ENCODE assay signal across 8 cellular contexts in the genomic region with DNA sequence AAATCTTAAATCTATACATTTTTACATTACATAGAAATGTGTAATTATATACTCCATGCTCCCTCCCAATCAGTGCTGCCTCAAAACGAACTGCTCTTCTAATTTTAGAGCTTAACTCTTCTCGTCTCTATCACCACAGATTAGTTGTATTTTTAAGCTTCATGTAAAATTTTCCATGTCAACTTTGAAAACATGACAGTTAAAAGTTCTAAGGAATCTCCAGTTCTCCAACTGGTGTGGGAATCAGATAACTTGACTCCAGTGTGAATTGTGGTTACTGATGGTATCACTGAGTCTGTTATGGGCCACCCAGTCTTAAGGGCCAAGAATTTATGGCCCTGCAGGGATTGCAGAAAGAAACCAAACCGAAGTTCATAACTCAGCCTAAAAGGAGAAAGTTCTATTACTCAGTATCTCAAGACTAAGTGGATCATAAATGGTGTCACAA. TPM values are rescaled to one million over a fixed set of nuclear protein-coding genes. Genes with fewer than 3 reads are reported as not detected.
A peak's percentile ranks its signal among the peaks of the same experiment; 100 is the strongest.
DNase-seq lines count a peak whose midpoint lies in the region; ATAC-seq and TF ChIP-seq lines count a peak whose summit lies in the region.

No MANE protein-coding gene starts in this region.

- peak overlapping the region in 1 of 2 donors; percentile 92 for H3K4me3 ChIP-seq in CD4-positive, alpha-beta memory T cell (ENCODE audit: low read length in 2 of 2)
- peak overlapping the region; percentile 63 for H3K4me3 ChIP-seq in neural cell (ENCODE audit: low read length)

- no peaks in the 10 kb centered on the region for H3K9me3 Mint-ChIP-seq in CD4-positive, alpha-beta memory T cell
- no peaks in the 10 kb centered on the region for H3K9me3 Mint-ChIP-seq in chondrocyte (ENCODE audit: low read depth)

- no peak for TF ChIP-seq EP300 in neural cell (conservative IDR thresholded peaks at IDR 0.05; ENCODE audit: poor library complexity, severe bottlenecking)

- H2AFZ ChIP-seq in neural cell (ENCODE audit: low read depth, low read length): no peak overlapping the region

- H3K9me3 ChIP-seq in CD4-positive, alpha-beta memory T cell (ENCODE audit: control insufficient read depth in 1 of 2, low read length in 2 of 2): no peaks in the 10 kb centered on the region
- H3K9me3 ChIP-seq in neural cell (ENCODE audit: low read length): no peaks in the 10 kb centered on the region

- peaks cover 24 to 63% (median 37%) of the 10 kb centered on the region in 4 donors for H3K4me1 Mint-ChIP-seq in CD4-positive, alpha-beta memory T cell
- peaks cover 72% of the 10 kb centered on the region for H3K4me1 Mint-ChIP-seq in chondrocyte (ENCODE audit: low read depth)

- peak overlapping the region; percentile 97 to 100 (median 100) for H3K4me3 Mint-ChIP-seq in CD4-positive, alpha-beta memory T cell
- H3K4me3 Mint-ChIP-seq in chondrocyte (ENCODE audit: unreplicated experiment): peak overlapping the region; percentile 97

- no peak overlapping the region for H3K9ac ChIP-seq in neural cell (ENCODE audit: low read length)

- no peak for TF ChIP-seq CTCF in chondrocyte (IDR thresholded peaks at IDR 0.05)
- TF ChIP-seq CTCF in neural cell (IDR thresholded peaks at IDR 0.05; ENCODE audit: poor library complexity, severe bottlenecking): no peak

- H3K36me3 Mint-ChIP-seq in CD4-positive, alpha-beta memory T cell: peaks cover 0 to 17% of the 10 kb centered on the region in 2 donors
- no peaks in the 10 kb centered on the region for H3K36me3 Mint-ChIP-seq in chondrocyte (ENCODE audit: low read depth)

- ATAC-seq in GM21423 (IDR thresholded peaks at IDR 0.05; ENCODE audit: unreplicated experiment) (no peak), GM19351 (IDR thresholded peaks at IDR 0.05; ENCODE audit: unreplicated experiment) (no peak), GM19452 (IDR thresholded peaks at IDR 0.05; ENCODE audit: unreplicated experiment) (no peak), HG03025 (IDR thresholded peaks at IDR 0.05; ENCODE audit: low FRiP score, unreplicated experiment) (no peak)

- no peak for DNase-seq in CD4-positive, alpha-beta memory T cell
- peak; percentile 32 for DNase-seq in NAMALWA (ENCODE audit: low spot score)
- no peak for DNase-seq in chondrocyte (ENCODE audit: low spot score)

- no peaks in the 10 kb centered on the region for H3K27me3 Mint-ChIP-seq in CD4-positive, alpha-beta memory T cell
- no peaks in the 10 kb centered on the region for H3K27me3 Mint-ChIP-seq in chondrocyte (ENCODE audit: low read depth)

- intact Hi-C loops in CD4-positive, alpha-beta memory T cell (cut with micrococcal nuclease): loop anchor here (5.0 kb wide), 4 partner anchors 75 to 605 kb away; no protein-coding TSS in a partner anchor

- H3K27me3 ChIP-seq in CD4-positive, alpha-beta memory T cell (ENCODE audit: insufficient read depth, low read length): no peaks in the 10 kb centered on the region
- H3K27me3 ChIP-seq in neural cell (ENCODE audit: insufficient read depth, low read depth, low read length): no peaks in the 10 kb centered on the region

- CTCF ChIA-PET in CD4-positive, alpha-beta memory T cell (lab: Charles Lee; ENCODE audit: partially characterized antibody): interaction anchor here (0.8 to 8.9 kb wide), 25 partner anchors 8 to 449 kb away, joined by 3 to 160 read pairs (median 9); partner anchors contain the start of genes KMT2E and SRPK2

- no peaks in the 10 kb centered on the region for H4K20me1 ChIP-seq in neural cell (ENCODE audit: insufficient read depth)

- H3K27ac Mint-ChIP-seq in CD4-positive, alpha-beta memory T cell: peak overlapping the region in 6 of 7 donors; percentile 99 to 100 (median 100)
- peak overlapping the region; percentile 100 for H3K27ac Mint-ChIP-seq in chondrocyte (ENCODE audit: unreplicated experiment)

- POLR2A ChIA-PET in CD4-positive, alpha-beta memory T cell (lab: Charles Lee; ENCODE audit: partially characterized antibody): interaction anchor here (0.6 to 16.1 kb wide), 11 partner anchors 30 to 1040 kb away, joined by 3 to 760 read pairs (median 4); partner anchors contain the start of genes KMT2E and RINT1

- peaks cover 37% of the 10 kb centered on the region for H3K4me1 ChIP-seq in CD4-positive, alpha-beta memory T cell (ENCODE audit: insufficient read depth, low read length)

- H3K9me2 ChIP-seq in neural cell (ENCODE audit: insufficient read depth, low read length): no peaks in the 10 kb centered on the region

- H3K27ac ChIP-seq in CD4-positive, alpha-beta memory T cell (ENCODE audit: low read depth, low read length): peak overlapping the region; percentile 98
- H3K27ac ChIP-seq in neural cell (ENCODE audit: low read length): peak overlapping the region; percentile 80

- no peaks in the 10 kb centered on the region for H3K36me3 ChIP-seq in CD4-positive, alpha-beta memory T cell (ENCODE audit: insufficient read depth, low read length)
- H3K36me3 ChIP-seq in neural cell (ENCODE audit: insufficient read depth, low read length): no peaks in the 10 kb centered on the region

- TF ChIP-seq RAD21 in neural cell (conservative IDR thresholded peaks at IDR 0.05): no peak

- peaks cover 47% of the 10 kb centered on the region for H3K79me2 ChIP-seq in neural cell (replicated peaks; ENCODE audit: insufficient read depth, low read length)

- H3F3A ChIP-seq in neural cell (ENCODE audit: insufficient read depth, low read length, poor library complexity, severe bottlenecking): peaks cover 4% of the 10 kb centered on the region

- peak overlapping the region; percentile 75 for H3K4me2 ChIP-seq in neural cell (ENCODE audit: low read length)

TF ChIP-seq in neural cell, 6 proteins besides CTCF, POLR2A, EP300 and RAD21:
- TF ChIP-seq SMC3 (conservative IDR thresholded peaks at IDR 0.05; ENCODE audit: poor library complexity) (no peak), TAF1 (IDR thresholded peaks at IDR 0.05; ENCODE audit: low read depth) (no peak), MXI1 (conservative IDR thresholded peaks at IDR 0.05; ENCODE audit: poor library complexity, severe bottlenecking) (no peak), POLR2AphosphoS5 (IDR thresholded peaks at IDR 0.05) (no peak), EZH2 (IDR thresholded peaks at IDR 0.05; ENCODE audit: borderline replicate concordance, insufficient read depth, low read length, poor library complexity, severe bottlenecking) (no peak)
- TF ChIP-seq, protein P1, sequence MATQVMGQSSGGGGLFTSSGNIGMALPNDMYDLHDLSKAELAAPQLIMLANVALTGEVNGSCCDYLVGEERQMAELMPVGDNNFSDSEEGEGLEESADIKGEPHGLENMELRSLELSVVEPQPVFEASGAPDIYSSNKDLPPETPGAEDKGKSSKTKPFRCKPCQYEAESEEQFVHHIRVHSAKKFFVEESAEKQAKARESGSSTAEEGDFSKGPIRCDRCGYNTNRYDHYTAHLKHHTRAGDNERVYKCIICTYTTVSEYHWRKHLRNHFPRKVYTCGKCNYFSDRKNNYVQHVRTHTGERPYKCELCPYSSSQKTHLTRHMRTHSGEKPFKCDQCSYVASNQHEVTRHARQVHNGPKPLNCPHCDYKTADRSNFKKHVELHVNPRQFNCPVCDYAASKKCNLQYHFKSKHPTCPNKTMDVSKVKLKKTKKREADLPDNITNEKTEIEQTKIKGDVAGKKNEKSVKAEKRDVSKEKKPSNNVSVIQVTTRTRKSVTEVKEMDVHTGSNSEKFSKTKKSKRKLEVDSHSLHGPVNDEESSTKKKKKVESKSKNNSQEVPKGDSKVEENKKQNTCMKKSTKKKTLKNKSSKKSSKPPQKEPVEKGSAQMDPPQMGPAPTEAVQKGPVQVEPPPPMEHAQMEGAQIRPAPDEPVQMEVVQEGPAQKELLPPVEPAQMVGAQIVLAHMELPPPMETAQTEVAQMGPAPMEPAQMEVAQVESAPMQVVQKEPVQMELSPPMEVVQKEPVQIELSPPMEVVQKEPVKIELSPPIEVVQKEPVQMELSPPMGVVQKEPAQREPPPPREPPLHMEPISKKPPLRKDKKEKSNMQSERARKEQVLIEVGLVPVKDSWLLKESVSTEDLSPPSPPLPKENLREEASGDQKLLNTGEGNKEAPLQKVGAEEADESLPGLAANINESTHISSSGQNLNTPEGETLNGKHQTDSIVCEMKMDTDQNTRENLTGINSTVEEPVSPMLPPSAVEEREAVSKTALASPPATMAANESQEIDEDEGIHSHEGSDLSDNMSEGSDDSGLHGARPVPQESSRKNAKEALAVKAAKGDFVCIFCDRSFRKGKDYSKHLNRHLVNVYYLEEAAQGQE (IDR thresholded peaks at IDR 0.05; ENCODE audit: borderline replicate concordance): no peak

RNA-seq across cellular contexts. Expression of gene KMT2E, which starts 31.7 kb away (rescaled TPM):
- 100 to 1,000 TPM; 213 to 224 TPM for total RNA-seq in CD4-positive, alpha-beta memory T cell
- polyA plus RNA-seq in CD4-positive, alpha-beta memory T cell: 100 to 1,000 TPM; 109 to 244 TPM
- total RNA-seq in chondrocyte: 59.6 to 63.1 TPM (median 59.9 TPM) in 3 replicates
- 78.4 and 91.8 TPM in 2 replicates for polyA plus RNA-seq in neural cell
- polyA minus RNA-seq in neural cell: 367 and 473 TPM in 2 replicates
